Comparison of ENCODE assay signal across 16 cellular contexts in the genomic region with DNA sequence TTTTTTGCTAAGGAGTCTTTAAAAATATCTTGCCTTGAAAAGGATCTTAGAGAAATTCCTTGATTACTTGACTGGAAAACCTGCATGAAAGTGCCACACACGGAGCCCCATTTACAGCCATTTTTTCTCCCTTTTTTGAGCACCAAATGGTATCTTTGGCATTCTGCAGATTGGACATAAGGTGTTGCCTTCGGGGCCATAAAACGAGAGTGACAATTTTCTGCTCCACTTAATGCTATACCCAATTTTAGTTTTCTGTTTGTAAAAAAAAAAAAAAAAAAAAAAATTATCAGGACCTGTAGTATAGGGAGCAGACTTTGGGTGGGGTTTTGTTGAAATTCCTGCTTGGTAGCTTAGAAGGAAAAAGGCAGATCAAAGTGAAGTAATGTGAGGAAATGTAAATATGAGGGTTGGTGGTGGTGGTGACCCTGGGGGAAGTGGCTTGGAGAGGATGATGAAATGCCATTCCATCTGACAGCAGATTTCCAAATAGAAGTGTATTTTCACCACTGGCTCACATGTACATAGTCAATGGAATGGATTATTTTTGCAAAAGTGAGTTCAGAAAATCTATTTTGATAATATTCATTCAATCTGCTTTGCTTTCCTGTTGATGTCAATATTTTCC.
DNase-seq lines count a peak whose midpoint lies in the region; ATAC-seq and TF ChIP-seq lines count a peak whose summit lies in the region.
"Had no signal": no experiment of that assay in that cellular context is flagged by ENCODE, and none has a peak within 500 bp of the region (broad histone marks: within the 10 kb centered on the region; RNA-seq: fewer than 3 reads in every experiment).

No MANE protein-coding gene starts in this region.

- no peak overlapping the region for H3K4me3 ChIP-seq in vagina
- H3K4me3 ChIP-seq: ascending aorta, GM12878, thoracic aorta had no signal

- H3K4me1 Mint-ChIP-seq in activated T-cell treated with anti-CD3 and anti-CD28 coated beads, Interleukin-2, amount 50 U/mL, for 4 hours (ENCODE audit: low read depth) = no peaks in the 10 kb centered on the region

- peaks cover 6% of the 10 kb centered on the region for H3K4me1 ChIP-seq in vagina
- H3K4me1 ChIP-seq: ascending aorta, foreskin keratinocyte had no signal

- TF ChIP-seq CTCF in vagina (IDR thresholded peaks at IDR 0.05) = no peak

- TF ChIP-seq POLR2A in vagina (IDR thresholded peaks at IDR 0.05) = no peak

- no peaks in the 10 kb centered on the region for H3K36me3 ChIP-seq in vagina
- H3K36me3 ChIP-seq: ascending aorta, thoracic aorta had no signal

- H3K4me3 Mint-ChIP-seq in activated T-cell treated with anti-CD3 and anti-CD28 coated beads, Interleukin-2, amount 50 U/mL, for 4 hours = no peak overlapping the region

- H3K9me3 ChIP-seq in vagina = no peaks in the 10 kb centered on the region
- H3K9me3 ChIP-seq: ascending aorta, thoracic aorta had no signal

- intact Hi-C loops in left colon (cut with DNase I, micrococcal nuclease) (no loop called here), vagina (cut with DNase I) (no loop called here)

- H3K36me3 Mint-ChIP-seq in activated T-cell treated with anti-CD3 and anti-CD28 coated beads, Interleukin-2, amount 50 U/mL, for 4 hours (ENCODE audit: insufficient read depth) = no peaks in the 10 kb centered on the region

- H3K27me3 ChIP-seq in vagina = no peaks in the 10 kb centered on the region
- H3K27me3 ChIP-seq: ascending aorta, foreskin keratinocyte had no signal

- no peaks in the 10 kb centered on the region for H3K27me3 Mint-ChIP-seq in activated T-cell treated with anti-CD3 and anti-CD28 coated beads, Interleukin-2, amount 50 U/mL, for 4 hours (ENCODE audit: low read depth)

- DNase-seq in AG20443 (ENCODE audit: low spot score) (peak; percentile 18), HuH-7 (ENCODE audit: low spot score) (peak; percentile 55), SKM-1 treated with dmso at 0.1 percent for 144 hours (lab: John Stamatoyannopoulos, UW; ENCODE audit: unreplicated experiment) (peak; percentile 73), left colon (no peak), vagina (ENCODE audit: extremely low spot score in 2 of 2) (no peak)
- no peak for DNase-seq in activated T-cell treated with anti-CD3 and anti-CD28 coated beads, Interleukin-2, amount 50 U/mL, for 4 hours
- DNase-seq in NK-92 treated with Interleukin-12 subunit alpha and Interleukin-12 subunit beta, amount 100 ng/mL, for 24 hours (lab: John Stamatoyannopoulos, UW) = no peak
- DNase-seq: activated CD4-positive, alpha-beta T cell treated with anti-CD3 and anti-CD28 coated beads for 4 hours; DMS153; effector CD4-positive, alpha-beta T cell; foreskin keratinocyte; KG1 had no signal

- no peaks in the 10 kb centered on the region for H3K9me3 Mint-ChIP-seq in activated T-cell treated with anti-CD3 and anti-CD28 coated beads, Interleukin-2, amount 50 U/mL, for 4 hours

- H3K27ac ChIP-seq in vagina = no peak overlapping the region
- H3K27ac ChIP-seq: ascending aorta, foreskin keratinocyte, thoracic aorta had no signal

- ATAC-seq in left colon = peak; percentile 42
- ATAC-seq in activated T-cell treated with anti-CD3 and anti-CD28 coated beads, Interleukin-2, amount 50 U/mL, for 4 hours = no peak
- no peak for ATAC-seq in HG03342 (IDR thresholded peaks at IDR 0.05; ENCODE audit: unreplicated experiment)
- ATAC-seq: foreskin keratinocyte, GM12878 had no signal

Comparison
In these comparisons a context has a peak if more than half of its experiments do, and no peak if none do; other contexts are left out.
1. DNase-seq: peak in AG20443 (single experiment), HuH-7 (single experiment) and SKM-1 treated with dmso at 0.1 percent for 144 hours (single experiment); none in left colon (0 of 2), activated T-cell treated with anti-CD3 and anti-CD28 coated beads, Interleukin-2, amount 50 U/mL, for 4 hours (single experiment), vagina (0 of 2) and NK-92 treated with Interleukin-12 subunit alpha and Interleukin-12 subunit beta, amount 100 ng/mL, for 24 hours (single experiment).